Comparison of ENCODE assay signal across 28 cellular contexts in genomic region chr16:47984669-47985068, GRCh38.
"Had no signal": no experiment of that assay in that cellular context is flagged by ENCODE, and none has a peak within 500 bp of the region (broad histone marks: within the 10 kb centered on the region; RNA-seq: fewer than 3 reads in every experiment).

No MANE protein-coding gene starts in this region.

- H3K36me3 ChIP-seq: ascending aorta, brain microvascular endothelial cell, esophagus squamous epithelium, gastroesophageal sphincter had no signal

- H3K36me3 Mint-ChIP-seq: activated naive CD4-positive, alpha-beta T cell treated with anti-CD3 and anti-CD28 coated beads, Interleukin-2, amount 10 ng/mL, durations not matched to agents 7 days and 5 days; activated naive CD8-positive, alpha-beta T cell treated with anti-CD3 and anti-CD28 coated beads, Interleukin-2, amount 10 ng/mL, durations not matched to agents 7 days and 5 days had no signal

- H3K27ac ChIP-seq: ascending aorta, brain microvascular endothelial cell, esophagus squamous epithelium, gastroesophageal sphincter, VCaP had no signal

- ATAC-seq: activated naive CD4-positive, alpha-beta T cell treated with anti-CD3 and anti-CD28 coated beads, Interleukin-2, amount 50 U/mL, for 72 hours; activated T-cell treated with anti-CD3 and anti-CD28 coated beads, Interleukin-2, amount 50 U/mL, for 72 hours; effector memory CD8-positive, alpha-beta T cell; gastroesophageal sphincter; WTC11 had no signal

- H3K9me3 ChIP-seq: ascending aorta, esophagus squamous epithelium, gastroesophageal sphincter had no signal

- H3K4me3 Mint-ChIP-seq: activated CD4-positive, alpha-beta memory T cell treated with anti-CD3 and anti-CD28 coated beads, Interleukin-2, amount 10 ng/mL, durations not matched to agents 7 days and 5 days; activated CD4-positive, alpha-beta T cell treated with anti-CD3 and anti-CD28 coated beads, Interleukin-2, amount 10 ng/mL, durations not matched to agents 7 days and 5 days; activated naive CD4-positive, alpha-beta T cell treated with anti-CD3 and anti-CD28 coated beads, Interleukin-2, amount 10 ng/mL, durations not matched to agents 7 days and 5 days; activated naive CD8-positive, alpha-beta T cell treated with anti-CD3 and anti-CD28 coated beads, Interleukin-2, amount 10 ng/mL, durations not matched to agents 7 days and 5 days; activated T-cell treated with anti-CD3 and anti-CD28 coated beads, Interleukin-2, amount 50 U/mL, for 24 hours; activated T-cell treated with anti-CD3 and anti-CD28 coated beads, Interleukin-2, amount 50 U/mL, for 72 hours; central memory CD8-positive, alpha-beta T cell; effector memory CD8-positive, alpha-beta T cell; WTC11 had no signal

- H3K4me1 ChIP-seq: ascending aorta, esophagus squamous epithelium, gastroesophageal sphincter had no signal

- H3K9me3 Mint-ChIP-seq: activated CD4-positive, alpha-beta memory T cell treated with anti-CD3 and anti-CD28 coated beads, Interleukin-2, amount 10 ng/mL, durations not matched to agents 7 days and 5 days; activated CD4-positive, alpha-beta T cell treated with anti-CD3 and anti-CD28 coated beads, Interleukin-2, amount 10 ng/mL, durations not matched to agents 7 days and 5 days; activated naive CD4-positive, alpha-beta T cell treated with anti-CD3 and anti-CD28 coated beads, Interleukin-2, amount 10 ng/mL, durations not matched to agents 7 days and 5 days; activated naive CD8-positive, alpha-beta T cell treated with anti-CD3 and anti-CD28 coated beads, Interleukin-2, amount 10 ng/mL, durations not matched to agents 7 days and 5 days; activated T-cell treated with anti-CD3 and anti-CD28 coated beads, Interleukin-2, amount 50 U/mL, for 24 hours; activated T-cell treated with anti-CD3 and anti-CD28 coated beads, Interleukin-2, amount 50 U/mL, for 72 hours; effector memory CD8-positive, alpha-beta T cell had no signal

- H3K4me1 Mint-ChIP-seq: activated CD4-positive, alpha-beta memory T cell treated with anti-CD3 and anti-CD28 coated beads, Interleukin-2, amount 10 ng/mL, durations not matched to agents 7 days and 5 days; activated CD4-positive, alpha-beta T cell treated with anti-CD3 and anti-CD28 coated beads, Interleukin-2, amount 10 ng/mL, durations not matched to agents 7 days and 5 days; activated naive CD4-positive, alpha-beta T cell treated with anti-CD3 and anti-CD28 coated beads, Interleukin-2, amount 10 ng/mL, durations not matched to agents 7 days and 5 days; activated naive CD8-positive, alpha-beta T cell treated with anti-CD3 and anti-CD28 coated beads, Interleukin-2, amount 10 ng/mL, durations not matched to agents 7 days and 5 days; central memory CD8-positive, alpha-beta T cell had no signal

- H3K27me3 Mint-ChIP-seq: activated CD4-positive, alpha-beta memory T cell treated with anti-CD3 and anti-CD28 coated beads, Interleukin-2, amount 10 ng/mL, durations not matched to agents 7 days and 5 days; activated CD4-positive, alpha-beta T cell treated with anti-CD3 and anti-CD28 coated beads, Interleukin-2, amount 10 ng/mL, durations not matched to agents 7 days and 5 days; activated naive CD4-positive, alpha-beta T cell treated with anti-CD3 and anti-CD28 coated beads, Interleukin-2, amount 10 ng/mL, durations not matched to agents 7 days and 5 days had no signal

- H3K27ac Mint-ChIP-seq: activated CD4-positive, alpha-beta memory T cell treated with anti-CD3 and anti-CD28 coated beads, Interleukin-2, amount 10 ng/mL, durations not matched to agents 7 days and 5 days; activated CD4-positive, alpha-beta T cell treated with anti-CD3 and anti-CD28 coated beads, Interleukin-2, amount 10 ng/mL, durations not matched to agents 7 days and 5 days; activated naive CD4-positive, alpha-beta T cell treated with anti-CD3 and anti-CD28 coated beads, Interleukin-2, amount 10 ng/mL, durations not matched to agents 7 days and 5 days; activated naive CD4-positive, alpha-beta T cell treated with anti-CD3 and anti-CD28 coated beads, Interleukin-2, amount 50 U/mL, for 72 hours; activated naive CD8-positive, alpha-beta T cell treated with anti-CD3 and anti-CD28 coated beads, Interleukin-2, amount 10 ng/mL, durations not matched to agents 7 days and 5 days; activated T-cell treated with anti-CD3 and anti-CD28 coated beads, Interleukin-2, amount 50 U/mL, for 24 hours; activated T-cell treated with anti-CD3 and anti-CD28 coated beads, Interleukin-2, amount 50 U/mL, for 72 hours; effector memory CD8-positive, alpha-beta T cell; WTC11 had no signal

- H3K4me3 ChIP-seq: ascending aorta, esophagus squamous epithelium, gastroesophageal sphincter had no signal

- DNase-seq: activated CD4-positive, alpha-beta memory T cell treated with anti-CD3 and anti-CD28 coated beads, Interleukin-2, amount 10 ng/mL, durations not matched to agents 7 days and 5 days; activated CD4-positive, alpha-beta T cell treated with anti-CD3 and anti-CD28 coated beads for 1 hour; activated CD4-positive, alpha-beta T cell treated with anti-CD3 and anti-CD28 coated beads for 4 hours; activated CD4-positive, alpha-beta T cell treated with anti-CD3 and anti-CD28 coated beads, Interleukin-2, amount 10 ng/mL, durations not matched to agents 7 days and 5 days; activated CD4-positive, alpha-beta T cell treated with anti-CD3 and anti-CD28 coated beads, Interleukin-2, amount 50 U/mL, for 4 hours; activated CD8-positive, alpha-beta memory T cell treated with anti-CD3 and anti-CD28 coated beads, Interleukin-2, amount 50 U/mL, for 48 hours; activated gamma-delta T cell; activated naive CD4-positive, alpha-beta T cell; activated naive CD4-positive, alpha-beta T cell treated with anti-CD3 and anti-CD28 coated beads, Interleukin-2, amount 10 ng/mL, durations not matched to agents 7 days and 5 days; activated naive CD8-positive, alpha-beta T cell treated with anti-CD3 and anti-CD28 coated beads, Interleukin-2, amount 10 ng/mL, durations not matched to agents 7 days and 5 days; activated T-cell treated with anti-CD3 and anti-CD28 coated beads for 4 hours; activated T-cell treated with anti-CD3 and anti-CD28 coated beads, Interleukin-2, amount 50 U/mL, for 24 hours; activated T-cell treated with anti-CD3 and anti-CD28 coated beads, Interleukin-2, amount 50 U/mL, for 72 hours; brain microvascular endothelial cell; cortex of kidney; dermis blood vessel endothelial cell; effector CD4-positive, alpha-beta T cell; effector memory CD8-positive, alpha-beta T cell; erythroblast; esophagus squamous epithelium; foreskin melanocyte; T-helper 2 cell had no signal

- H3K27me3 ChIP-seq: ascending aorta, brain microvascular endothelial cell, esophagus squamous epithelium had no signal
